In the genomic region with DNA sequence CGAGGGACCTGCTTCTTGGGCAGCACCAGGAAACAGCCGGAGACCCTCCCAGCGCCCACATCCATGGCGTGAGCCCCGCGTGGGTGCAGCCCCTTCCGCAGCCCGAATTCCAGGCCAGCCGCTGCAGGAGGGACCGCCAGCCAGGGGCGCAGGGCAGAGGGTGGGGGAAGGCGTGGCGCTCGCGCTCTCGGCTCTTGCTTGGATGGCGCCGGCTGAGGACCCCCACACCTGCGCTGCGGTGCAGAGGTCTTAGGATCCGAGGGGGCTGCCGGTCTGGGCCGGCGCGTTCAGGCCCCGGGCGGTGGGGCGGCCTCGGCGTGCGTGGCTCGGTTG, we compare ENCODE assay signal across 8 cellular contexts. TPM values are rescaled to one million over a fixed set of nuclear protein-coding genes. Genes with fewer than 3 reads are reported as not detected.
DNase-seq lines count a peak whose midpoint lies in the region; ATAC-seq and TF ChIP-seq lines count a peak whose summit lies in the region.

No MANE protein-coding gene starts in this region.

- H2BK120ac ChIP-seq in mesendoderm (ENCODE audit: low read depth, low read length): no peak overlapping the region

- no peaks in the 10 kb centered on the region for H3K9me3 Mint-ChIP-seq in activated naive CD8-positive, alpha-beta T cell treated with anti-CD3 and anti-CD28 coated beads for 36 hours
- no peaks in the 10 kb centered on the region for H3K9me3 Mint-ChIP-seq in activated naive CD8-positive, alpha-beta T cell treated with anti-CD3 and anti-CD28 coated beads, Interleukin-2, amount 50 U/mL, for 24 hours

- H2BK5ac ChIP-seq in mesendoderm (ENCODE audit: low read length): no peak overlapping the region

- H3K36me3 ChIP-seq in body of pancreas (replicated peaks in 1 of 2; ENCODE audit: insufficient read depth in 1 of 2, low read depth in 2 of 2) (no peaks in the 10 kb centered on the region), mesendoderm (ENCODE audit: control insufficient read depth, insufficient read depth, low read length) (no peaks in the 10 kb centered on the region), upper lobe of left lung (no peaks in the 10 kb centered on the region)

- H3K27ac ChIP-seq in body of pancreas (peak overlapping the region in 3 of 4 donors; percentile 40 to 72 (median 60)), mesendoderm (ENCODE audit: low read depth, low read length) (no peak overlapping the region), upper lobe of left lung (no peak overlapping the region)

- H3K18ac ChIP-seq in mesendoderm (ENCODE audit: low read length): peak overlapping the region; percentile 9

- H3K9me3 ChIP-seq in body of pancreas (no peaks in the 10 kb centered on the region), upper lobe of left lung (no peaks in the 10 kb centered on the region)

- no peak overlapping the region for H3K4ac ChIP-seq in mesendoderm (ENCODE audit: low read depth, low read length)

- no peak for ATAC-seq in activated naive CD8-positive, alpha-beta T cell treated with anti-CD3 and anti-CD28 coated beads, Interleukin-2, amount 50 U/mL, for 24 hours
- ATAC-seq in body of pancreas: no peak
- peak in 1 of 2 donors; percentile 1 for ATAC-seq in upper lobe of left lung (ENCODE audit: low FRiP score in 2 of 2)
- no peak for ATAC-seq in GM18861 (IDR thresholded peaks at IDR 0.05; ENCODE audit: unreplicated experiment)

- TF ChIP-seq POLR2A in body of pancreas (IDR thresholded peaks at IDR 0.05) (no peak), upper lobe of left lung (IDR thresholded peaks at IDR 0.05) (no peak)

- no peak overlapping the region for H2AK5ac ChIP-seq in mesendoderm (ENCODE audit: low read length)

- H3K23ac ChIP-seq in mesendoderm (ENCODE audit: low read length): peak overlapping the region; percentile 94

- peak overlapping the region; percentile 94 for H3K4me2 ChIP-seq in mesendoderm (ENCODE audit: low read length)

- H3K4me1 ChIP-seq in body of pancreas: peaks cover 60% of the 10 kb centered on the region
- H3K4me1 ChIP-seq in mesendoderm (ENCODE audit: control insufficient read depth, low read depth, low read length): no peaks in the 10 kb centered on the region
- peaks cover 31 to 54% (median 38%) of the 10 kb centered on the region in 4 donors for H3K4me1 ChIP-seq in upper lobe of left lung

- no peak for TF ChIP-seq EP300 in upper lobe of left lung (IDR thresholded peaks at IDR 0.05)

- H3K36me3 Mint-ChIP-seq in activated naive CD8-positive, alpha-beta T cell treated with anti-CD3 and anti-CD28 coated beads for 36 hours: no peaks in the 10 kb centered on the region
- no peaks in the 10 kb centered on the region for H3K36me3 Mint-ChIP-seq in activated naive CD8-positive, alpha-beta T cell treated with anti-CD3 and anti-CD28 coated beads, Interleukin-2, amount 50 U/mL, for 24 hours (ENCODE audit: low read depth)

- DNase-seq in activated naive CD8-positive, alpha-beta T cell treated with anti-CD3 and anti-CD28 coated beads for 36 hours: peak; percentile 31
- DNase-seq in activated naive CD8-positive, alpha-beta T cell treated with anti-CD3 and anti-CD28 coated beads, Interleukin-2, amount 50 U/mL, for 24 hours: no peak
- no peak for DNase-seq in body of pancreas
- no peak for DNase-seq in mesendoderm
- DNase-seq in upper lobe of left lung: no peak
- DNase-seq in effector CD4-positive, alpha-beta T cell: no peak
- no peak for DNase-seq in globus pallidus (ENCODE audit: low spot score)

- no peak overlapping the region for H3K4me3 Mint-ChIP-seq in activated naive CD8-positive, alpha-beta T cell treated with anti-CD3 and anti-CD28 coated beads for 36 hours
- H3K4me3 Mint-ChIP-seq in activated naive CD8-positive, alpha-beta T cell treated with anti-CD3 and anti-CD28 coated beads, Interleukin-2, amount 50 U/mL, for 24 hours: no peak overlapping the region

- no peaks in the 10 kb centered on the region for H3K79me1 ChIP-seq in mesendoderm (ENCODE audit: low read length)

- H4K8ac ChIP-seq in mesendoderm (ENCODE audit: low read depth, low read length): no peak overlapping the region

- H3K9ac ChIP-seq in mesendoderm (ENCODE audit: low read length): peak overlapping the region; percentile 88

- peaks cover 34% of the 10 kb centered on the region for H3K27me3 Mint-ChIP-seq in activated naive CD8-positive, alpha-beta T cell treated with anti-CD3 and anti-CD28 coated beads for 36 hours
- peaks cover 30% of the 10 kb centered on the region for H3K27me3 Mint-ChIP-seq in activated naive CD8-positive, alpha-beta T cell treated with anti-CD3 and anti-CD28 coated beads, Interleukin-2, amount 50 U/mL, for 24 hours

- H2BK15ac ChIP-seq in mesendoderm (replicated peaks; ENCODE audit: low read depth): no peak overlapping the region

- H3K27me3 ChIP-seq in body of pancreas (no peaks in the 10 kb centered on the region), mesendoderm (ENCODE audit: insufficient read depth, low read length, poor library complexity) (no peaks in the 10 kb centered on the region), upper lobe of left lung (peaks cover 0 to 4% (median 0%) of the 10 kb centered on the region in 4 donors)

- H4K5ac ChIP-seq in mesendoderm (ENCODE audit: low read length): no peak overlapping the region

- intact Hi-C loops in body of pancreas (cut with DNase I): loop anchor here (5.0 to 10.0 kb wide), 2 partner anchors 199 to 232 kb away; no protein-coding TSS in a partner anchor

- peak overlapping the region; percentile 94 for H3K56ac ChIP-seq in mesendoderm (ENCODE audit: low read length)

- peaks cover 20% of the 10 kb centered on the region for H3K4me1 Mint-ChIP-seq in activated naive CD8-positive, alpha-beta T cell treated with anti-CD3 and anti-CD28 coated beads for 36 hours
- peaks cover 37% of the 10 kb centered on the region for H3K4me1 Mint-ChIP-seq in activated naive CD8-positive, alpha-beta T cell treated with anti-CD3 and anti-CD28 coated beads, Interleukin-2, amount 50 U/mL, for 24 hours

- TF ChIP-seq CTCF in body of pancreas (IDR thresholded peaks at IDR 0.05): no peak
- TF ChIP-seq CTCF in upper lobe of left lung (IDR thresholded peaks at IDR 0.05): no peak

- no peak overlapping the region for H3K27ac Mint-ChIP-seq in activated naive CD8-positive, alpha-beta T cell treated with anti-CD3 and anti-CD28 coated beads for 36 hours
- no peak overlapping the region for H3K27ac Mint-ChIP-seq in activated naive CD8-positive, alpha-beta T cell treated with anti-CD3 and anti-CD28 coated beads, Interleukin-2, amount 50 U/mL, for 24 hours

- no peaks in the 10 kb centered on the region for H3K79me2 ChIP-seq in mesendoderm (ENCODE audit: control insufficient read depth, insufficient read depth, low read length)

- WGBS in body of pancreas, 2 donors: 13% methylated on average over 32 of the region's 32 CpGs; no CpG with 5 or more reads in 1 of the 2 donors
- WGBS in mesendoderm (ENCODE audit: extremely low coverage, insufficient coverage, low lambda C conversion rate): no CpG with 5 or more reads among the region's 32 CpGs
- 20 to 33% methylated on average over 13 to 22 of the region's 32 CpGs for WGBS in upper lobe of left lung, 2 donors

- no peak overlapping the region for H3K4me3 ChIP-seq in body of pancreas
- peak overlapping the region; percentile 35 for H3K4me3 ChIP-seq in mesendoderm (ENCODE audit: low read length)
- peak overlapping the region in 3 of 4 donors; percentile 22 to 46 (median 42) for H3K4me3 ChIP-seq in upper lobe of left lung

RNA-seq across cellular contexts. Expression of a gene that starts 28.8 kb away (rescaled TPM):
- 1,000 to 10,000 TPM; 4,989 to 4,998 TPM for total RNA-seq in activated naive CD8-positive, alpha-beta T cell treated with anti-CD3 and anti-CD28 coated beads for 36 hours
- total RNA-seq in body of pancreas (1,000 to 10,000 TPM; 1,634 to 1,790 TPM), upper lobe of left lung (1,000 to 10,000 TPM in 5 of 6 donors, 100 to 1,000 TPM in 1; 902 to 3,864 (median 2,097) TPM)
- 9,422 TPM for polyA plus RNA-seq in mesendoderm (2013, experiment 1 of 2)
- polyA plus RNA-seq in mesendoderm (2013, experiment 2 of 2): 9,613 TPM

RNA-seq across cellular contexts. Expression of a gene that starts 44.3 kb away (rescaled TPM):
- under 1 TPM; 0.29 to 0.36 TPM for total RNA-seq in activated naive CD8-positive, alpha-beta T cell treated with anti-CD3 and anti-CD28 coated beads for 36 hours
- 10 to 100 TPM in 1 of 2 donors, 1 to 10 TPM in 1; 7.0 to 13.5 TPM for total RNA-seq in body of pancreas
- not detected for polyA plus RNA-seq in mesendoderm (2013, experiment 1 of 2)
- not detected for polyA plus RNA-seq in mesendoderm (2013, experiment 2 of 2)
- total RNA-seq in upper lobe of left lung: 10 to 100 TPM in 1 of 6 donors, 1 to 10 TPM in 5; 2.7 to 37.7 (median 3.9) TPM

Comparison
In these comparisons a context has a peak if more than half of its experiments do, and no peak if none do; other contexts are left out.
1. H3K27ac ChIP-seq: peak in body of pancreas (3 of 4); none in mesendoderm (single experiment) and upper lobe of left lung (0 of 4).
2. H3K4me3 ChIP-seq: peak in mesendoderm (single experiment) and upper lobe of left lung (3 of 4); none in body of pancreas (0 of 2).